8 cellular contexts compared by ENCODE assay signal in genomic region chr14:36069535-36069900, GRCh38.
A peak's percentile ranks its signal among the peaks of the same experiment; 100 is the strongest.
DNase-seq lines count a peak whose midpoint lies in the region; ATAC-seq, FAIRE-seq and TF ChIP-seq lines count a peak whose summit lies in the region.

No MANE protein-coding gene starts in this region.

- peak; percentile 59 to 60; a peak in 4 of 5 replicates for TF ChIP-seq RAD21 in A549 (conservative IDR thresholded peaks at IDR 0.05 in 1 of 2, IDR thresholded peaks at IDR 0.05 in 1 of 2)

- DNase-seq in A549 (ENCODE audit: low read depth in 1 of 2, low spot score in 1 of 2) (peak; percentile 45 to 62), GM12864 (ENCODE audit: low read depth) (no peak), NCI-H1436 treated with DMSO at 0.1 percent for 48 hours (lab: John Stamatoyannopoulos, UW) (peak; percentile 68), T-cell (peak in 11 of 34 experiments; percentile 1 to 14 (median 4)), fibroblast of mammary gland (ENCODE audit: low read depth) (peak; percentile 47), nucleus accumbens (lab: John Stamatoyannopoulos, UW) (peak in 38 of 56 donors; percentile 1 to 64 (median 27)), GF-D8 (lab: John Stamatoyannopoulos, UW) (no peak)

- no peak for TF ChIP-seq EP300 in A549 (IDR thresholded peaks at IDR 0.05)

- TF ChIP-seq POLR2A in A549 (IDR thresholded peaks at IDR 0.05; ENCODE audit: low read length), result no peak

- H3K4me3 Mint-ChIP-seq in T-cell, result no peak overlapping the region

- peaks cover 18 to 33% of the 10 kb centered on the region in 2 donors for H3K27me3 Mint-ChIP-seq in T-cell

- H3K27ac Mint-ChIP-seq in T-cell, result no peak overlapping the region

- CTCF ChIA-PET in A549 (lab: Yijun Ruan, JAX) (interaction anchor here (0.5 to 5.9 kb wide), 71 partner anchors 9 to 1047 kb away, joined by 3 to 105 read pairs (median 5); partner anchors contain the start of genes MBIP, NKX2-1 and PTCSC3), T-cell (lab: Charles Lee) (interaction anchor here (0.6 to 5.5 kb wide), 11 partner anchors 9 to 880 kb away, joined by 3 to 23 read pairs (median 6); no protein-coding TSS in a partner anchor)

- H3K4me1 ChIP-seq in A549, result peaks cover 16% of the 10 kb centered on the region

- FAIRE-seq in A549 (lab: Jason Lieb, UNC), result no peak

- H3K9me3 ChIP-seq in A549, result no peaks in the 10 kb centered on the region

- H3K4me3 ChIP-seq in A549 (no peak overlapping the region), GM12864 (ENCODE audit: low read depth, low read length) (no peak overlapping the region), fibroblast of mammary gland (ENCODE audit: control insufficient read depth, low read depth, low read length) (no peak overlapping the region)

- POLR2A ChIA-PET in A549 (lab: Yijun Ruan, JAX) (interaction anchor here (1.4 kb wide), 1 partner anchor 251 kb away, joined by 4 read pairs; the partner anchor contains the start of gene MBIP), T-cell (lab: Charles Lee) (no interaction called here)

- H3K4me1 Mint-ChIP-seq in T-cell, result peaks cover 0 to 5% (median 3%) of the 10 kb centered on the region in 3 donors

- no peaks in the 10 kb centered on the region for H3K9me3 Mint-ChIP-seq in T-cell

- H3K36me3 Mint-ChIP-seq in T-cell, result no peaks in the 10 kb centered on the region

- peak; percentile 78 to 93 for ATAC-seq in A549
- ATAC-seq in HG02642 (IDR thresholded peaks at IDR 0.05; ENCODE audit: poor library complexity, unreplicated experiment), result peak; percentile 81
- peak in 3 of 4 experiments; percentile 40 to 65 (median 61) for ATAC-seq in T-cell (replicated peaks in 1 of 4)

- TF ChIP-seq CTCF in A549 (IDR thresholded peaks at IDR 0.05) (peak; percentile 62), GM12864 (IDR thresholded peaks at IDR 0.05; ENCODE audit: low read depth, low read length, missing control alignments) (peak; percentile 83), fibroblast of mammary gland (conservative IDR thresholded peaks at IDR 0.05; ENCODE audit: control insufficient read depth, insufficient read depth, low read depth, low read length) (peak; percentile 59)

- H3K4me2 ChIP-seq in A549, result peak overlapping the region; percentile 56

- WGBS in A549 (ENCODE audit: missing lambda C conversion rate), result 40% methylated on average over 2 of the region's 2 CpGs

- H3K27ac ChIP-seq in A549, result no peak overlapping the region

TF ChIP-seq in A549, 52 proteins besides CTCF, POLR2A, EP300 and RAD21:
- TF ChIP-seq EHF (CRISPR knock-in tag; IDR thresholded peaks at IDR 0.05) (no peak), SMC3 (IDR thresholded peaks at IDR 0.05) (peak; percentile 54)

Comparison
In these comparisons a context has a peak if more than half of its experiments do, and no peak if none do; other contexts are left out.
1. DNase-seq: peak in A549 (2 of 2), NCI-H1436 treated with DMSO at 0.1 percent for 48 hours (single experiment), fibroblast of mammary gland (single experiment) and nucleus accumbens (38 of 56); none in GM12864 (single experiment) and GF-D8 (single experiment).
2. Peak in every context shown above with its lines, with median percentiles within 50 percentile points of each other: ATAC-seq and CTCF ChIP-seq.